Comparison of ENCODE assay signal across 1 cellular context in genomic region chr1:45522324-45523104, GRCh38.
TF ChIP-seq lines count a peak whose summit lies in the region.

No MANE protein-coding gene starts in this region.

TF ChIP-seq in GM23338, 12 proteins besides CTCF, POLR2A, EP300 and RAD21 (continued from another document):
- TF ChIP-seq ZNF462 (CRISPR knock-in tag; IDR thresholded peaks at IDR 0.05): no peak
- TF ChIP-seq EZH2phosphoT487 (IDR thresholded peaks at IDR 0.05; ENCODE audit: unreplicated experiment): no peak
- TF ChIP-seq JUNB (IDR thresholded peaks at IDR 0.05; ENCODE audit: unreplicated experiment): no peak
- TF ChIP-seq EZH2 (IDR thresholded peaks at IDR 0.05; ENCODE audit: low read depth, unreplicated experiment): no peak
